ENCODE assay signal across 8 cellular contexts in genomic region chr16:30068750-30069574, GRCh38. TPM values are rescaled to one million over a fixed set of nuclear protein-coding genes. Genes with fewer than 3 reads are reported as not detected.
DNase-seq lines count a peak whose midpoint lies in the region; ATAC-seq and TF ChIP-seq lines count a peak whose summit lies in the region.

No MANE protein-coding gene starts in this region.

- peak; percentile 58 for TF ChIP-seq CTCF in cardiac muscle cell (IDR thresholded peaks at IDR 0.05; ENCODE audit: low read depth, low read length)

- H3K4me3 ChIP-seq in cardiac muscle cell (no peak overlapping the region), skeletal muscle satellite cell (ENCODE audit: low read length) (peak overlapping the region; percentile 29)
- H3K4me3 ChIP-seq in effector memory CD4-positive, alpha-beta T cell (ENCODE audit: insufficient read depth, low read depth, low read length, poor library complexity, severe bottlenecking): no peak overlapping the region

- H3K9ac ChIP-seq in skeletal muscle satellite cell (ENCODE audit: low read depth, low read length): peak overlapping the region; percentile 26

- peaks cover 76% of the 10 kb centered on the region for H3K36me3 Mint-ChIP-seq in activated CD4-positive, alpha-beta T cell treated with anti-CD3 and anti-CD28 coated beads, Interleukin-2, amount 10 ng/mL, durations not matched to agents 24 days and 14 days (ENCODE audit: low read depth)

- H3K9me3 ChIP-seq in cardiac muscle cell (ENCODE audit: low read depth) (no peaks in the 10 kb centered on the region), skeletal muscle satellite cell (replicated peaks; ENCODE audit: low read length) (no peaks in the 10 kb centered on the region)
- no peaks in the 10 kb centered on the region for H3K9me3 ChIP-seq in effector memory CD4-positive, alpha-beta T cell (ENCODE audit: control insufficient read depth, low read length)

- DNase-seq in cardiac muscle cell (ENCODE audit: low read depth in 1 of 2, low spot score in 1 of 2) (peak in 1 of 2 donors; percentile 30), Right ventricle myocardium superior (no peak), cerebellum (ENCODE audit: low spot score) (no peak), NCI-H2107 treated with DMSO at 0.1 percent for 48 hours (lab: John Stamatoyannopoulos, UW; ENCODE audit: unreplicated experiment) (no peak)
- DNase-seq in activated CD4-positive, alpha-beta T cell treated with anti-CD3 and anti-CD28 coated beads, Interleukin-2, amount 10 ng/mL, durations not matched to agents 24 days and 14 days: peak; percentile 87
- DNase-seq in effector memory CD4-positive, alpha-beta T cell: peak in 2 of 3 donors; percentile 37 to 45

- peak overlapping the region; percentile 69 for H3K27ac ChIP-seq in cardiac muscle cell
- peak overlapping the region; percentile 18 for H3K27ac ChIP-seq in effector memory CD4-positive, alpha-beta T cell (ENCODE audit: insufficient read depth, low read length, poor library complexity, severe bottlenecking)

- no peaks in the 10 kb centered on the region for H3K27me3 Mint-ChIP-seq in activated CD4-positive, alpha-beta T cell treated with anti-CD3 and anti-CD28 coated beads, Interleukin-2, amount 10 ng/mL, durations not matched to agents 24 days and 14 days

- H3K36me3 ChIP-seq in cardiac muscle cell (peaks cover 55% of the 10 kb centered on the region), skeletal muscle satellite cell (ENCODE audit: insufficient read depth, low read length) (peaks cover 71% of the 10 kb centered on the region)
- H3K36me3 ChIP-seq in effector memory CD4-positive, alpha-beta T cell (ENCODE audit: control insufficient read depth, insufficient read depth, low read length): peaks cover 46% of the 10 kb centered on the region

- H3K4me3 Mint-ChIP-seq in activated CD4-positive, alpha-beta T cell treated with anti-CD3 and anti-CD28 coated beads, Interleukin-2, amount 10 ng/mL, durations not matched to agents 24 days and 14 days: peak overlapping the region; percentile 70

- H3K27me3 ChIP-seq in cardiac muscle cell: no peaks in the 10 kb centered on the region
- no peaks in the 10 kb centered on the region for H3K27me3 ChIP-seq in effector memory CD4-positive, alpha-beta T cell (replicated peaks; ENCODE audit: control insufficient read depth, insufficient read depth, low read length, poor library complexity, severe bottlenecking)
- H3K27me3 ChIP-seq in skeletal muscle satellite cell (ENCODE audit: control insufficient read depth, insufficient read depth, low read length): no peaks in the 10 kb centered on the region

- intact Hi-C loops in Right ventricle myocardium superior (cut with DNase I): no loop called here
- intact Hi-C loops in activated CD4-positive, alpha-beta T cell treated with anti-CD3 and anti-CD28 coated beads, Interleukin-2, amount 10 ng/mL, durations not matched to agents 24 days and 14 days (cut with micrococcal nuclease): no loop called here

- peak overlapping the region; percentile 75 for H3K27ac Mint-ChIP-seq in activated CD4-positive, alpha-beta T cell treated with anti-CD3 and anti-CD28 coated beads, Interleukin-2, amount 10 ng/mL, durations not matched to agents 24 days and 14 days

- peaks cover 38% of the 10 kb centered on the region for H3K4me1 Mint-ChIP-seq in activated CD4-positive, alpha-beta T cell treated with anti-CD3 and anti-CD28 coated beads, Interleukin-2, amount 10 ng/mL, durations not matched to agents 24 days and 14 days

- H3K4me2 ChIP-seq in skeletal muscle satellite cell (ENCODE audit: low read length): peak overlapping the region; percentile 60

- H3K4me1 ChIP-seq in cardiac muscle cell (ENCODE audit: low read depth) (peaks cover 16% of the 10 kb centered on the region), skeletal muscle satellite cell (ENCODE audit: control insufficient read depth, insufficient read depth, low read length) (peaks cover 40% of the 10 kb centered on the region)
- peaks cover 26% of the 10 kb centered on the region for H3K4me1 ChIP-seq in effector memory CD4-positive, alpha-beta T cell (ENCODE audit: control insufficient read depth, insufficient read depth, low read length, poor library complexity, severe bottlenecking)

- no peaks in the 10 kb centered on the region for H3K9me3 Mint-ChIP-seq in activated CD4-positive, alpha-beta T cell treated with anti-CD3 and anti-CD28 coated beads, Interleukin-2, amount 10 ng/mL, durations not matched to agents 24 days and 14 days

- ATAC-seq in Right ventricle myocardium superior (ENCODE audit: poor library complexity) (no peak), GM19467 (IDR thresholded peaks at IDR 0.05; ENCODE audit: unreplicated experiment) (no peak)

RNA-seq across cellular contexts. Expression of gene ALDOA, which starts 3.4 kb away (rescaled TPM):
- total RNA-seq in cardiac muscle cell (3,852 and 5,767 TPM in 2 replicates), Right ventricle myocardium superior (3,843 TPM), cerebellum (61.7 TPM)
- 5,441 and 6,816 TPM in 2 replicates for polyA plus RNA-seq in cardiac muscle cell
- total RNA-seq in activated CD4-positive, alpha-beta T cell treated with anti-CD3 and anti-CD28 coated beads, Interleukin-2, amount 10 ng/mL, durations not matched to agents 24 days and 14 days: 2,074 and 2,109 TPM in 2 replicates
- 1,251 and 1,685 TPM in 2 replicates for total RNA-seq in skeletal muscle satellite cell (2012; rRNA removed)

RNA-seq across cellular contexts. Expression of gene PPP4C, which starts 6.8 kb away (rescaled TPM):
- 94.3 and 134 TPM in 2 replicates for total RNA-seq in cardiac muscle cell
- polyA plus RNA-seq in cardiac muscle cell: 217 and 225 TPM in 2 replicates
- total RNA-seq in Right ventricle myocardium superior: 33.2 TPM
- total RNA-seq in activated CD4-positive, alpha-beta T cell treated with anti-CD3 and anti-CD28 coated beads, Interleukin-2, amount 10 ng/mL, durations not matched to agents 24 days and 14 days: 144 and 145 TPM in 2 replicates
- 190 and 200 TPM in 2 replicates for total RNA-seq in skeletal muscle satellite cell (2012; rRNA removed)
- 56.4 TPM for total RNA-seq in cerebellum

RNA-seq across cellular contexts. Expression of gene TBX6, which starts 22.8 kb away (rescaled TPM):
- total RNA-seq in cardiac muscle cell (1.6 and 5.0 TPM in 2 replicates), Right ventricle myocardium superior (1.0 TPM), cerebellum (0.45 TPM)
- polyA plus RNA-seq in cardiac muscle cell: 2.2 and 8.9 TPM in 2 replicates
- total RNA-seq in activated CD4-positive, alpha-beta T cell treated with anti-CD3 and anti-CD28 coated beads, Interleukin-2, amount 10 ng/mL, durations not matched to agents 24 days and 14 days: 2.1 TPM in 2 replicates
- total RNA-seq in skeletal muscle satellite cell (2012; rRNA removed): under 0.01 TPM in 1 of 2 replicates, not detected in the other

RNA-seq across cellular contexts. Expression of gene YPEL3, which starts 27.1 kb away (rescaled TPM):
- 67.1 and 107 TPM in 2 replicates for total RNA-seq in cardiac muscle cell
- 115 and 143 TPM in 2 replicates for polyA plus RNA-seq in cardiac muscle cell
- 64.1 TPM for total RNA-seq in Right ventricle myocardium superior
- 11.8 and 11.9 TPM in 2 replicates for total RNA-seq in activated CD4-positive, alpha-beta T cell treated with anti-CD3 and anti-CD28 coated beads, Interleukin-2, amount 10 ng/mL, durations not matched to agents 24 days and 14 days
- 2.8 and 3.7 TPM in 2 replicates for total RNA-seq in skeletal muscle satellite cell (2012; rRNA removed)
- 19.3 TPM for total RNA-seq in cerebellum

RNA-seq across cellular contexts. Expression of gene TLCD3B, which starts 37.9 kb away (rescaled TPM):
- 0.21 and 0.36 TPM in 2 replicates for total RNA-seq in cardiac muscle cell
- not detected in 2 replicates for polyA plus RNA-seq in cardiac muscle cell
- total RNA-seq in Right ventricle myocardium superior: not detected
- total RNA-seq in activated CD4-positive, alpha-beta T cell treated with anti-CD3 and anti-CD28 coated beads, Interleukin-2, amount 10 ng/mL, durations not matched to agents 24 days and 14 days: 1.5 and 1.8 TPM in 2 replicates
- total RNA-seq in skeletal muscle satellite cell (2012; rRNA removed): 0.66 TPM in 1 of 2 replicates, not detected in the other
- 15.6 TPM for total RNA-seq in cerebellum

Comparison
In these comparisons a context has a peak if more than half of its experiments do, and no peak if none do; other contexts are left out.
1. DNase-seq: peak in activated CD4-positive, alpha-beta T cell treated with anti-CD3 and anti-CD28 coated beads, Interleukin-2, amount 10 ng/mL, durations not matched to agents 24 days and 14 days (single experiment) and effector memory CD4-positive, alpha-beta T cell (2 of 3); none in Right ventricle myocardium superior (single experiment), cerebellum (single experiment) and NCI-H2107 treated with DMSO at 0.1 percent for 48 hours (single experiment).
2. RNA of gene ALDOA, which starts 3.4 kb away (total RNA-seq): 3,852 to 5,767 TPM in cardiac muscle cell, 3,843 TPM in Right ventricle myocardium superior (single experiment) and 2,074 to 2,109 TPM in activated CD4-positive, alpha-beta T cell treated with anti-CD3 and anti-CD28 coated beads, Interleukin-2, amount 10 ng/mL, durations not matched to agents 24 days and 14 days; 61.7 TPM in cerebellum (single experiment); every median in the first group is over 10 times any median in the second.